Comparison of ENCODE assay signal across 20 cellular contexts in the genomic region with DNA sequence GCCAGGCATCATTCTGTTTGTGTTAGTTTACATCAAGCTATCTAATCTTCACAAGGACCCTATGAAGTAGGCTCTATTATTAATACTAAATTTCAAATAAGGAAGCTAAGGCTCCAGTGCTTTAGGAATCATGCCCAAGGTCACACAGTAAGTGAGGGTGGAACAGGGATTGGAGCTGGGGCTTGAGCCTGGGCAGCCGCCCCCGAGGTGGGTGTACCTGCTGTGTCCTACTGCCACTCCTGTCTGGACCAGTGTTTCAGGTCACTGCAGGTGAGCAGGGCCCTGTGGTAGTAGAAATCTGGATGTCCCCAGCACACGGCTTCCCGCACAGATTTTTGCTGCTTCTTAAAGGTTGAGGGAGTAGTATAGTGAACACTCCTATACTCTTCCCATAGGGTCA. TPM values are rescaled to one million over a fixed set of nuclear protein-coding genes. Genes with fewer than 3 reads are reported as not detected.
DNase-seq lines count a peak whose midpoint lies in the region; ATAC-seq, FAIRE-seq and TF ChIP-seq lines count a peak whose summit lies in the region.
"Had no signal": no experiment of that assay in that cellular context is flagged by ENCODE, and none has a peak within 500 bp of the region (broad histone marks: within the 10 kb centered on the region; RNA-seq: fewer than 3 reads in every experiment).

No MANE protein-coding gene starts in this region.

- no peak for ATAC-seq in CD4-positive, CD25-positive, alpha-beta regulatory T cell (ENCODE audit: low read depth in 2 of 2)
- ATAC-seq in effector memory CD8-positive, alpha-beta T cell (replicated peaks): no peak
- ATAC-seq in pancreas (peak; percentile 20 to 67 (median 34)), HG02798 (IDR thresholded peaks at IDR 0.05; ENCODE audit: poor library complexity, unreplicated experiment) (no peak)
- ATAC-seq: sciatic nerve had no signal

- intact Hi-C loops in pancreas (cut with DNase I): no loop called here
- intact Hi-C loops in activated T-helper 2 cell treated with anti-CD3 and anti-CD28 coated beads, Interferon-gamma antibody, Interleukin-2, Interleukin-4, amounts not matched to agents 10 μg/mL and 5 μg/mL and 100 μg/mL, durations not matched to agents 14 hours and 24 hours and 36 hours (cut with micrococcal nuclease): no loop called here

- WGBS in pancreas, 2 donors: 23 to 25% methylated on average over 4 of the region's 4 CpGs

- H3K27ac ChIP-seq in CD4-positive, CD25-positive, alpha-beta regulatory T cell (ENCODE audit: insufficient read depth, low read length, poor library complexity, severe bottlenecking): peak overlapping the region; percentile 39
- no peak overlapping the region for H3K27ac ChIP-seq in KMS-11
- peak overlapping the region in 3 of 4 donors; percentile 0 to 58 (median 50) for H3K27ac ChIP-seq in pancreas
- H3K27ac ChIP-seq: neural progenitor cell, SJSA1 had no signal

- H3K4me1 ChIP-seq in CD4-positive, CD25-positive, alpha-beta regulatory T cell (ENCODE audit: control insufficient read depth, insufficient read depth, low read length, poor library complexity, severe bottlenecking): peaks cover 93% of the 10 kb centered on the region
- H3K4me1 ChIP-seq in KMS-11 (ENCODE audit: low read depth, poor library complexity, severe bottlenecking) (peaks cover 88% of the 10 kb centered on the region), pancreas (peaks cover 0 to 76% (median 73%) of the 10 kb centered on the region in 3 donors)

- no peak for FAIRE-seq in pancreas (lab: Jason Lieb, UNC)
- FAIRE-seq: endometrium, GM19239 had no signal

- peaks cover 0 to 3% (median 0%) of the 10 kb centered on the region in 7 donors for H3K9me3 Mint-ChIP-seq in CD4-positive, CD25-positive, alpha-beta regulatory T cell
- no peaks in the 10 kb centered on the region for H3K9me3 Mint-ChIP-seq in effector memory CD8-positive, alpha-beta T cell
- H3K9me3 Mint-ChIP-seq in activated T-helper 2 cell treated with anti-CD3 and anti-CD28 coated beads, Interferon-gamma antibody, Interleukin-2, Interleukin-4, amounts not matched to agents 10 μg/mL and 5 μg/mL and 100 μg/mL, durations not matched to agents 14 hours and 24 hours and 36 hours: no peaks in the 10 kb centered on the region
- H3K9me3 Mint-ChIP-seq: neural progenitor cell had no signal

- TF ChIP-seq CTCF in KMS-11 (conservative IDR thresholded peaks at IDR 0.05; ENCODE audit: low read depth, low read length) (no peak), pancreas (IDR thresholded peaks at IDR 0.05) (no peak)

- H2AFZ ChIP-seq in KMS-11 (ENCODE audit: low read depth): no peak overlapping the region
- H2AFZ ChIP-seq: neural progenitor cell had no signal

- no peak for DNase-seq in CD4-positive, CD25-positive, alpha-beta regulatory T cell
- no peak for DNase-seq in effector memory CD8-positive, alpha-beta T cell
- DNase-seq in pancreas (peak in 5 of 6 donors; percentile 49 to 75 (median 64)), NCI-H2171 (lab: John Stamatoyannopoulos, UW) (no peak)
- no peak for DNase-seq in activated T-helper 2 cell treated with anti-CD3 and anti-CD28 coated beads, Interferon-gamma antibody, Interleukin-2, Interleukin-4, amounts not matched to agents 10 μg/mL and 5 μg/mL and 100 μg/mL, durations not matched to agents 14 hours and 24 hours and 36 hours (ENCODE audit: low spot score)
- DNase-seq: activated CD4-positive, alpha-beta T cell treated with anti-CD3 and anti-CD28 coated beads, Interleukin-2, amount 50 U/mL, for 4 hours; amniotic stem cell; DMS79; foreskin fibroblast; mammary epithelial cell; NCI-H1436 treated with DMSO at 0.1 percent for 48 hours; NCI-H226; stimulated activated CD4-positive, alpha-beta T cell treated with anti-CD3 and anti-CD28 coated beads, Interleukin-1b, Interleukin-23, amount 100 ng/mL, for 48 hours had no signal

- H3K9me3 ChIP-seq in CD4-positive, CD25-positive, alpha-beta regulatory T cell (ENCODE audit: control insufficient read depth in 2 of 2, low read length in 2 of 2): no peaks in the 10 kb centered on the region
- H3K9me3 ChIP-seq in pancreas: no peaks in the 10 kb centered on the region
- H3K9me3 ChIP-seq: SJSA1 had no signal

- H3K4me1 Mint-ChIP-seq in CD4-positive, CD25-positive, alpha-beta regulatory T cell: peaks cover 30 to 93% (median 78%) of the 10 kb centered on the region in 4 donors
- H3K4me1 Mint-ChIP-seq in effector memory CD8-positive, alpha-beta T cell (ENCODE audit: low read depth in 2 of 2): peaks cover 80 to 86% of the 10 kb centered on the region in 2 donors
- H3K4me1 Mint-ChIP-seq in activated T-helper 2 cell treated with anti-CD3 and anti-CD28 coated beads, Interferon-gamma antibody, Interleukin-2, Interleukin-4, amounts not matched to agents 10 μg/mL and 5 μg/mL and 100 μg/mL, durations not matched to agents 14 hours and 24 hours and 36 hours (ENCODE audit: low read depth): peaks cover 81% of the 10 kb centered on the region

- H3K27me3 Mint-ChIP-seq in CD4-positive, CD25-positive, alpha-beta regulatory T cell: peaks cover 6% of the 10 kb centered on the region
- no peaks in the 10 kb centered on the region for H3K27me3 Mint-ChIP-seq in effector memory CD8-positive, alpha-beta T cell
- no peaks in the 10 kb centered on the region for H3K27me3 Mint-ChIP-seq in activated T-helper 2 cell treated with anti-CD3 and anti-CD28 coated beads, Interferon-gamma antibody, Interleukin-2, Interleukin-4, amounts not matched to agents 10 μg/mL and 5 μg/mL and 100 μg/mL, durations not matched to agents 14 hours and 24 hours and 36 hours (ENCODE audit: low read depth)

- peak overlapping the region; percentile 23 to 99 (median 96) for H3K4me3 Mint-ChIP-seq in CD4-positive, CD25-positive, alpha-beta regulatory T cell
- peak overlapping the region; percentile 29 to 99 for H3K4me3 Mint-ChIP-seq in effector memory CD8-positive, alpha-beta T cell
- H3K4me3 Mint-ChIP-seq in activated T-helper 2 cell treated with anti-CD3 and anti-CD28 coated beads, Interferon-gamma antibody, Interleukin-2, Interleukin-4, amounts not matched to agents 10 μg/mL and 5 μg/mL and 100 μg/mL, durations not matched to agents 14 hours and 24 hours and 36 hours (ENCODE audit: low read depth): no peak overlapping the region
- H3K4me3 Mint-ChIP-seq: neural progenitor cell had no signal

- peaks cover 15% of the 10 kb centered on the region for H3K36me3 ChIP-seq in CD4-positive, CD25-positive, alpha-beta regulatory T cell (ENCODE audit: control insufficient read depth, insufficient read depth, low read length)
- no peaks in the 10 kb centered on the region for H3K36me3 ChIP-seq in KMS-11 (ENCODE audit: insufficient read depth)
- H3K36me3 ChIP-seq in pancreas: no peaks in the 10 kb centered on the region
- H3K36me3 ChIP-seq: neural progenitor cell had no signal

- peaks cover 20% of the 10 kb centered on the region for H3K36me3 Mint-ChIP-seq in CD4-positive, CD25-positive, alpha-beta regulatory T cell
- H3K36me3 Mint-ChIP-seq in effector memory CD8-positive, alpha-beta T cell (ENCODE audit: insufficient read depth): peaks cover 71% of the 10 kb centered on the region
- peaks cover 47% of the 10 kb centered on the region for H3K36me3 Mint-ChIP-seq in activated T-helper 2 cell treated with anti-CD3 and anti-CD28 coated beads, Interferon-gamma antibody, Interleukin-2, Interleukin-4, amounts not matched to agents 10 μg/mL and 5 μg/mL and 100 μg/mL, durations not matched to agents 14 hours and 24 hours and 36 hours (ENCODE audit: low read depth)

- H3K27me3 ChIP-seq in CD4-positive, CD25-positive, alpha-beta regulatory T cell (ENCODE audit: control insufficient read depth, insufficient read depth, low read length): no peaks in the 10 kb centered on the region
- no peaks in the 10 kb centered on the region for H3K27me3 ChIP-seq in KMS-11 (ENCODE audit: insufficient read depth, low read depth)
- no peaks in the 10 kb centered on the region for H3K27me3 ChIP-seq in pancreas
- H3K27me3 ChIP-seq: SJSA1 had no signal

- H3K27ac Mint-ChIP-seq in CD4-positive, CD25-positive, alpha-beta regulatory T cell: peak overlapping the region in 2 of 3 donors; percentile 32 to 95
- peak overlapping the region in 1 of 2 donors; percentile 98 for H3K27ac Mint-ChIP-seq in effector memory CD8-positive, alpha-beta T cell
- H3K27ac Mint-ChIP-seq in activated T-helper 2 cell treated with anti-CD3 and anti-CD28 coated beads, Interferon-gamma antibody, Interleukin-2, Interleukin-4, amounts not matched to agents 10 μg/mL and 5 μg/mL and 100 μg/mL, durations not matched to agents 14 hours and 24 hours and 36 hours: no peak overlapping the region
- H3K27ac Mint-ChIP-seq: neural progenitor cell had no signal

- H3K9ac ChIP-seq in KMS-11: no peak overlapping the region
- H3K9ac ChIP-seq: neural progenitor cell had no signal

- peak overlapping the region; percentile 97 for H3K4me3 ChIP-seq in CD4-positive, CD25-positive, alpha-beta regulatory T cell (ENCODE audit: low read depth, low read length)
- H3K4me3 ChIP-seq in KMS-11 (IDR thresholded peaks at IDR 0.05; ENCODE audit: insufficient read depth, low read depth, low read length): no peak overlapping the region
- no peak overlapping the region for H3K4me3 ChIP-seq in pancreas
- H3K4me3 ChIP-seq: neural progenitor cell, SJSA1 had no signal

- H3K4me2 ChIP-seq in KMS-11: peak overlapping the region; percentile 20; the same call in 1 of the 2 replicates
- H3K4me2 ChIP-seq: neural progenitor cell had no signal

- H4K20me1 ChIP-seq in KMS-11 (ENCODE audit: insufficient read depth): peaks cover 74% of the 10 kb centered on the region

- peaks cover 99% of the 10 kb centered on the region for H3K79me2 ChIP-seq in KMS-11 (ENCODE audit: insufficient read depth, low read depth)

RNA-seq across cellular contexts. Expression of a gene that starts 6.5 kb away (rescaled TPM):
- total RNA-seq in CD4-positive, CD25-positive, alpha-beta regulatory T cell: 227 TPM
- 10 to 100 TPM; 36.3 to 52.1 (median 47.7) TPM for polyA plus RNA-seq in CD4-positive, CD25-positive, alpha-beta regulatory T cell
- total RNA-seq in pancreas: 10 to 100 TPM; 28.6 to 57.1 (median 37.2) TPM
- 10 to 100 TPM; 12.3 to 18.7 TPM for polyA plus RNA-seq in pancreas
- 127 and 132 TPM in 2 replicates for total RNA-seq in activated T-helper 2 cell treated with anti-CD3 and anti-CD28 coated beads, Interferon-gamma antibody, Interleukin-2, Interleukin-4, amounts not matched to agents 10 μg/mL and 5 μg/mL and 100 μg/mL, durations not matched to agents 14 hours and 24 hours and 36 hours

Comparison
In these comparisons a context has a peak if more than half of its experiments do, and no peak if none do; other contexts are left out.
1. ATAC-seq: peak in pancreas (4 of 4); none in CD4-positive, CD25-positive, alpha-beta regulatory T cell (0 of 2), effector memory CD8-positive, alpha-beta T cell (single experiment) and HG02798 (single experiment).
2. DNase-seq: peak in pancreas (5 of 6); none in CD4-positive, CD25-positive, alpha-beta regulatory T cell (0 of 3), effector memory CD8-positive, alpha-beta T cell (0 of 3), NCI-H2171 (single experiment) and activated T-helper 2 cell treated with anti-CD3 and anti-CD28 coated beads, Interferon-gamma antibody, Interleukin-2, Interleukin-4, amounts not matched to agents 10 μg/mL and 5 μg/mL and 100 μg/mL, durations not matched to agents 14 hours and 24 hours and 36 hours (single experiment).